9 cellular contexts compared by ENCODE assay signal in the genomic region with DNA sequence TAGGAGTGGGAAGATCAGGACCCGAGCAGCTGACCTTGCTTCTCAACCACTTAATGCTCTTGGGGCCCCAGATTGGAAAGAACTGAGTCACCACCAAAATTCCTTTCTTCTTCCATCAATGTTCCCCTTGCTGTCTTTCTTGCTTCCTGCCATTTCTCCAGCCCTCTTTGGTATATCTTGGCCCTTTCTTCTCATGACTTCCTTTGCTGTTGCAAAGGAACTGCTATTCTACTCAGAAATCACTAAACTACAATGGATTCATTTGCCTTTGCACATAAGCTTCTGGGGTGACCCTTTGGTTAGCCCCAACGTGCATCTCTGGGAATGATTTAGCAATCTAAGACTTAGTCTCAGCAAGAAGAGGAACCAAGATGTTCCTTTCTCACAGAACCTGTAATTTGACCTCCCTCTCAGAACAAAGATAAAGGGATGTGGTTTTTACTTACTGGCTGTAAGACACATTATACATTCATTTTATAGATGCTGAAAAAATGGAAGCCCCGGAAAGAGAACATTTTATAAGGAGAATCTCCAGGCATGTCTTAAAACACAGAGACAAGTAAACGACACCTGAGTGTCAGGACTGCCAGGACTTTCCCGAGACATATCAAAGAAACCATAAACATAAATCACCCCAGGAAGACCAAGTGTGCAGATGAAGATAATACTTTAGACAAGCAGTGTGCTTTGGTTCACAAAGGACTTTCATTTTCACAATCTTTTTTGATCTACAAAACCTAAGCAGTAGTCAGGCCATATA.
DNase-seq lines count a peak whose midpoint lies in the region; ATAC-seq and TF ChIP-seq lines count a peak whose summit lies in the region.
"Had no signal": no experiment of that assay in that cellular context is flagged by ENCODE, and none has a peak within 500 bp of the region (broad histone marks: within the 10 kb centered on the region; RNA-seq: fewer than 3 reads in every experiment).

No MANE protein-coding gene starts in this region.

- peak overlapping the region; percentile 77 to 96 (median 92) for H3K27ac Mint-ChIP-seq in immature natural killer cell

- peak overlapping the region in 4 of 5 donors; percentile 54 to 75 (median 68) for H3K4me3 Mint-ChIP-seq in immature natural killer cell

- intact Hi-C loops in head of caudate nucleus (cut with DNase I): no loop called here

- no peak overlapping the region for H3K9ac ChIP-seq in OCI-LY3 (ENCODE audit: low read length)

- no peaks in the 10 kb centered on the region for H3K36me3 Mint-ChIP-seq in immature natural killer cell

- H3K9me3 ChIP-seq in OCI-LY3 (ENCODE audit: insufficient read depth, low read length): no peaks in the 10 kb centered on the region

- peaks cover 25% of the 10 kb centered on the region for H3K4me1 ChIP-seq in OCI-LY3 (ENCODE audit: low read length)

- DNase-seq in immature natural killer cell: peak; percentile 25 to 32 (median 30)
- no peak for DNase-seq in NCI-H524 treated with DMSO at 0.1 percent for 48 hours (lab: John Stamatoyannopoulos, UW)
- no peak for DNase-seq in head of caudate nucleus
- DNase-seq in DMS153 treated with DMSO at 0.1 percent for 48 hours (lab: John Stamatoyannopoulos, UW; ENCODE audit: unreplicated experiment): no peak
- no peak for DNase-seq in NCI-H1417 treated with DMSO at 0.1 percent for 48 hours (lab: John Stamatoyannopoulos, UW)
- DNase-seq: heart left ventricle had no signal

- ATAC-seq in GM18511 (IDR thresholded peaks at IDR 0.05; ENCODE audit: unreplicated experiment) (peak; percentile 82), HG02759 (IDR thresholded peaks at IDR 0.05; ENCODE audit: unreplicated experiment) (peak; percentile 68)

- no peak for TF ChIP-seq CTCF in OCI-LY3 (IDR thresholded peaks at IDR 0.05; ENCODE audit: low read depth, low read length)

- no peaks in the 10 kb centered on the region for H4K20me1 ChIP-seq in OCI-LY3 (ENCODE audit: insufficient read depth, low read length)

- H3K4me1 Mint-ChIP-seq in immature natural killer cell: peaks cover 19 to 24% of the 10 kb centered on the region in 2 donors

- H3K4me3 ChIP-seq in OCI-LY3 (ENCODE audit: low read length): peak overlapping the region; percentile 42
- H3K4me3 ChIP-seq: heart left ventricle had no signal

- H3K4me2 ChIP-seq in OCI-LY3 (ENCODE audit: low read length): peak overlapping the region; percentile 70

- H3K27ac ChIP-seq in OCI-LY3 (ENCODE audit: low read length): no peak overlapping the region

- H2AFZ ChIP-seq in OCI-LY3 (ENCODE audit: low read depth, low read length): no peak overlapping the region

- no peaks in the 10 kb centered on the region for H3K27me3 ChIP-seq in OCI-LY3 (ENCODE audit: low read depth, low read length)
- H3K27me3 ChIP-seq: heart left ventricle had no signal

- H3K36me3 ChIP-seq in OCI-LY3 (replicated peaks; ENCODE audit: low read depth, low read length): no peaks in the 10 kb centered on the region
- H3K36me3 ChIP-seq: heart left ventricle had no signal

- peaks cover 1 to 8% (median 8%) of the 10 kb centered on the region in 3 donors for H3K27me3 Mint-ChIP-seq in immature natural killer cell (ENCODE audit: low read depth in 3 of 3)

- no peaks in the 10 kb centered on the region for H3K9me3 Mint-ChIP-seq in immature natural killer cell

- no peaks in the 10 kb centered on the region for H3K79me2 ChIP-seq in OCI-LY3 (ENCODE audit: low read length)

Comparison
In these comparisons a context has a peak if more than half of its experiments do, and no peak if none do; other contexts are left out.
1. DNase-seq: peak in immature natural killer cell (3 of 3); none in NCI-H524 treated with DMSO at 0.1 percent for 48 hours (single experiment), head of caudate nucleus (0 of 42), DMS153 treated with DMSO at 0.1 percent for 48 hours (single experiment) and NCI-H1417 treated with DMSO at 0.1 percent for 48 hours (single experiment).